Comparison of ENCODE assay signal across 8 cellular contexts in the genomic region with DNA sequence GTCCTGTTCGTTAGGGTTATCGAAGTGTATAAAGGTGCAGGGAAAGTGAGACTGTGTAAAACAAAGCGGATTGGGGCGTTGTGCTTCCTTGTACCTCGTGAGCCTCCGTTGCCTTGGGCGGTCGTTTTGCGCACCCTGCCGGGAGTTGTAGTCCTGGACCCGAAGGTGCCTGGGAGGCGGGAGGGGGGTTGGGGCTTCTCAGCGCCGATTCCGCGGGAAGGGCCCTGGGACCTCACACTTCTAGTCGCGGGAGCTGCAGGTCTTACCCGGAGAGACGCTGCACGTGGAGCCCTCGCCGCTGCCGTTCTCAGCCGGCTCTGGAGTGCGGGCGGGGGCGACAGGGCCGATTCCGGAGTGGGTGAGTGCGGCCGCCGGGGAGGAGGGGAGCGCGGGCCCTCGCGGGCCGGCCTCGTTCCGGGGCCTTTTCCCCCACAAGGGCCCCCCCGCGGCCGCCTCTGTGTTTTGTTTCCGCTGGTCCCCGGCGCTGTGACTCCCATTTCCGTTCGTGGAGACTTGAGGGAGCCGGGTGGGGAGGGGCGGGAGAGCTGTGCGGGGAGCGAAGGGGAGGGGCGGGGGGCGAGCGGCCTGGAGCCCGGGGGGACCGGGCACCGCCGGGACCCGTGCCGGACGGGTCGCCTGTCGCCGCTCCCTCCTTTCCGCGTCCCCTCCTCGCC. TPM values are rescaled to one million over a fixed set of nuclear protein-coding genes. Genes with fewer than 3 reads are reported as not detected.
DNase-seq lines count a peak whose midpoint lies in the region; ATAC-seq and TF ChIP-seq lines count a peak whose summit lies in the region.

No MANE protein-coding gene starts in this region.

- H3K27ac Mint-ChIP-seq in activated T-helper 17 cell treated with anti-CD3 and anti-CD28 coated beads, Interleukin-2, amount 50 U/mL, for 72 hours = peak overlapping the region; percentile 99
- peak overlapping the region; percentile 98 to 100 (median 100) for H3K27ac Mint-ChIP-seq in naive thymus-derived CD8-positive, alpha-beta T cell
- peak overlapping the region; percentile 100 for H3K27ac Mint-ChIP-seq in stimulated activated naive B cell treated with anti-CD40 and anti-IgM and Interleukin-4, amounts not matched to agents 10 μg/mL and 1 μg/mL and 100 μg/mL, for 72 hours

- POLR2A ChIA-PET in naive thymus-derived CD8-positive, alpha-beta T cell (lab: Charles Lee) = interaction anchor here (1.1 to 2.6 kb wide), 5 partner anchors 8 to 173 kb away, joined by 4 to 38 read pairs (median 5); a partner anchor contains a TSS

- ATAC-seq in GM21619 (IDR thresholded peaks at IDR 0.05; ENCODE audit: unreplicated experiment) = peak; percentile 54
- ATAC-seq in activated T-helper 17 cell treated with anti-CD3 and anti-CD28 coated beads, Interleukin-2, amount 50 U/mL, for 72 hours (replicated peaks) = peak; percentile 63
- peak; percentile 76 to 78 for ATAC-seq in naive thymus-derived CD8-positive, alpha-beta T cell
- ATAC-seq in stimulated activated naive B cell treated with anti-CD40 and anti-IgM and Interleukin-4, amounts not matched to agents 10 μg/mL and 1 μg/mL and 100 μg/mL, for 72 hours (replicated peaks) = peak; percentile 69 to 79

- H3K4me3 Mint-ChIP-seq in activated T-helper 17 cell treated with anti-CD3 and anti-CD28 coated beads, Interleukin-2, amount 50 U/mL, for 72 hours = peak overlapping the region; percentile 94
- H3K4me3 Mint-ChIP-seq in naive thymus-derived CD8-positive, alpha-beta T cell = peak overlapping the region; percentile 96 to 100 (median 100)
- H3K4me3 Mint-ChIP-seq in stimulated activated naive B cell treated with anti-CD40 and anti-IgM and Interleukin-4, amounts not matched to agents 10 μg/mL and 1 μg/mL and 100 μg/mL, for 72 hours = peak overlapping the region; percentile 97 to 100

- H3K4me1 Mint-ChIP-seq in activated T-helper 17 cell treated with anti-CD3 and anti-CD28 coated beads, Interleukin-2, amount 50 U/mL, for 72 hours = peaks cover 18% of the 10 kb centered on the region
- H3K4me1 Mint-ChIP-seq in naive thymus-derived CD8-positive, alpha-beta T cell = peaks cover 17 to 73% (median 66%) of the 10 kb centered on the region in 4 donors
- H3K4me1 Mint-ChIP-seq in stimulated activated naive B cell treated with anti-CD40 and anti-IgM and Interleukin-4, amounts not matched to agents 10 μg/mL and 1 μg/mL and 100 μg/mL, for 72 hours = peaks cover 32 to 60% of the 10 kb centered on the region in 2 donors

- H3K4me1 ChIP-seq in Peyer's patch = peaks cover 0 to 40% (median 3%) of the 10 kb centered on the region in 4 donors

- H3K4me3 ChIP-seq in Peyer's patch = peak overlapping the region; percentile 88 to 97 (median 94)
- H3K4me3 ChIP-seq in fibroblast of mammary gland (ENCODE audit: control insufficient read depth, low read depth, low read length) = peak overlapping the region; percentile 94

- peak in 2 of 6 experiments; percentile 20 to 37 for TF ChIP-seq CTCF in Peyer's patch (IDR thresholded peaks at IDR 0.05)
- TF ChIP-seq CTCF in fibroblast of mammary gland (conservative IDR thresholded peaks at IDR 0.05; ENCODE audit: control insufficient read depth, insufficient read depth, low read depth, low read length) = no peak

- H3K9me3 ChIP-seq in Peyer's patch = no peaks in the 10 kb centered on the region

- H3K27ac ChIP-seq in Peyer's patch = peak overlapping the region; percentile 96 to 99 (median 98)

- TF ChIP-seq POLR2A in Peyer's patch (IDR thresholded peaks at IDR 0.05) = peak; percentile 16 to 44

- DNase-seq in DMS153 (lab: John Stamatoyannopoulos, UW) (peak; percentile 86), Peyer's patch (peak; percentile 90 to 96 (median 94)), fibroblast of mammary gland (ENCODE audit: low read depth) (peak; percentile 76)
- peak in 9 of 10 donors; percentile 78 to 95 (median 91) for DNase-seq in naive thymus-derived CD8-positive, alpha-beta T cell
- peak; percentile 85 for DNase-seq in stimulated activated naive B cell treated with anti-CD40 and anti-IgM and Interleukin-4, amounts not matched to agents 10 μg/mL and 1 μg/mL and 100 μg/mL, for 72 hours

- no peaks in the 10 kb centered on the region for H3K27me3 ChIP-seq in Peyer's patch

- no peak for TF ChIP-seq RAD21 in Ishikawa (IDR thresholded peaks at IDR 0.05; ENCODE audit: low read depth)

- H3K27me3 Mint-ChIP-seq in activated T-helper 17 cell treated with anti-CD3 and anti-CD28 coated beads, Interleukin-2, amount 50 U/mL, for 72 hours = no peaks in the 10 kb centered on the region
- peaks cover 0 to 1% (median 0%) of the 10 kb centered on the region in 5 donors for H3K27me3 Mint-ChIP-seq in naive thymus-derived CD8-positive, alpha-beta T cell
- no peaks in the 10 kb centered on the region for H3K27me3 Mint-ChIP-seq in stimulated activated naive B cell treated with anti-CD40 and anti-IgM and Interleukin-4, amounts not matched to agents 10 μg/mL and 1 μg/mL and 100 μg/mL, for 72 hours

- no peaks in the 10 kb centered on the region for H3K36me3 ChIP-seq in Peyer's patch

- no peak for TF ChIP-seq EP300 in Ishikawa (IDR thresholded peaks at IDR 0.05; ENCODE audit: borderline replicate concordance)

- H3K9me3 Mint-ChIP-seq in activated T-helper 17 cell treated with anti-CD3 and anti-CD28 coated beads, Interleukin-2, amount 50 U/mL, for 72 hours = no peaks in the 10 kb centered on the region
- H3K9me3 Mint-ChIP-seq in naive thymus-derived CD8-positive, alpha-beta T cell = no peaks in the 10 kb centered on the region
- no peaks in the 10 kb centered on the region for H3K9me3 Mint-ChIP-seq in stimulated activated naive B cell treated with anti-CD40 and anti-IgM and Interleukin-4, amounts not matched to agents 10 μg/mL and 1 μg/mL and 100 μg/mL, for 72 hours

- H3K36me3 Mint-ChIP-seq in activated T-helper 17 cell treated with anti-CD3 and anti-CD28 coated beads, Interleukin-2, amount 50 U/mL, for 72 hours (ENCODE audit: low read depth) = peaks cover 54% of the 10 kb centered on the region
- peaks cover 0 to 25% (median 0%) of the 10 kb centered on the region in 3 donors for H3K36me3 Mint-ChIP-seq in naive thymus-derived CD8-positive, alpha-beta T cell
- peaks cover 12 to 21% of the 10 kb centered on the region in 2 donors for H3K36me3 Mint-ChIP-seq in stimulated activated naive B cell treated with anti-CD40 and anti-IgM and Interleukin-4, amounts not matched to agents 10 μg/mL and 1 μg/mL and 100 μg/mL, for 72 hours

TF ChIP-seq in Ishikawa, 13 proteins besides CTCF, POLR2A, EP300 and RAD21:
- TF ChIP-seq EGR1 (IDR thresholded peaks at IDR 0.05) (peak; percentile 45; the same call in 1 of the 2 replicates), CEBPB (IDR thresholded peaks at IDR 0.05) (no peak), ZBTB7A (IDR thresholded peaks at IDR 0.05; ENCODE audit: low read depth) (no peak; the same call in none of the 2 replicates), YY1 (IDR thresholded peaks at IDR 0.05; ENCODE audit: low read depth) (peak; percentile 80), TAF1 (IDR thresholded peaks at IDR 0.05; ENCODE audit: low read depth) (no peak; the same call in 1 of the 2 replicates), TCF12 (IDR thresholded peaks at IDR 0.05; ENCODE audit: low read depth) (0 out of 2 replicates have a peak, but pooled peaks have one; percentile 13), FOXM1 (IDR thresholded peaks at IDR 0.05; ENCODE audit: borderline replicate concordance, low read depth) (peak; percentile 39; the same call in 1 of the 2 replicates)
- TF ChIP-seq, protein P1, sequence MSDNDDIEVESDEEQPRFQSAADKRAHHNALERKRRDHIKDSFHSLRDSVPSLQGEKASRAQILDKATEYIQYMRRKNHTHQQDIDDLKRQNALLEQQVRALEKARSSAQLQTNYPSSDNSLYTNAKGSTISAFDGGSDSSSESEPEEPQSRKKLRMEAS (IDR thresholded peaks at IDR 0.05) = 0 out of 2 replicates have a peak, but pooled peaks have one; percentile 26

RNA-seq across cellular contexts. Expression of a gene that starts 0.6 kb away (rescaled TPM):
- 10 to 100 TPM; 11.3 to 24.8 (median 21.7) TPM for total RNA-seq in Peyer's patch
- 10 to 100 TPM; 17.3 to 24.9 TPM for total RNA-seq in activated T-helper 17 cell treated with anti-CD3 and anti-CD28 coated beads, Interleukin-2, amount 50 U/mL, for 72 hours
- total RNA-seq in naive thymus-derived CD8-positive, alpha-beta T cell = 10 to 100 TPM; 34.2 to 34.5 TPM
- 10 to 100 TPM; 16.8 to 18.4 (median 16.8) TPM for polyA plus RNA-seq in naive thymus-derived CD8-positive, alpha-beta T cell

RNA-seq across cellular contexts. Expression of a gene that starts 0.7 kb away (rescaled TPM):
- 100 to 1,000 TPM in 2 of 4 donors, 10 to 100 TPM in 2; 45.4 to 116 (median 93.8) TPM for total RNA-seq in Peyer's patch
- total RNA-seq in activated T-helper 17 cell treated with anti-CD3 and anti-CD28 coated beads, Interleukin-2, amount 50 U/mL, for 72 hours = 100 to 1,000 TPM in 1 of 2 donors, 10 to 100 TPM in 1; 89.7 to 151 TPM
- 10 to 100 TPM; 63.3 to 68.3 TPM for total RNA-seq in naive thymus-derived CD8-positive, alpha-beta T cell
- polyA plus RNA-seq in naive thymus-derived CD8-positive, alpha-beta T cell = 100 to 1,000 TPM; 328 to 439 (median 390) TPM

Comparison
In these comparisons a context has a peak if more than half of its experiments do, and no peak if none do; other contexts are left out.
1. Peak in every context shown above with its lines: DNase-seq, ATAC-seq, H3K4me3 ChIP-seq and H3K27ac ChIP-seq.